ENCODE assay signal across 9 cellular contexts in the genomic region with DNA sequence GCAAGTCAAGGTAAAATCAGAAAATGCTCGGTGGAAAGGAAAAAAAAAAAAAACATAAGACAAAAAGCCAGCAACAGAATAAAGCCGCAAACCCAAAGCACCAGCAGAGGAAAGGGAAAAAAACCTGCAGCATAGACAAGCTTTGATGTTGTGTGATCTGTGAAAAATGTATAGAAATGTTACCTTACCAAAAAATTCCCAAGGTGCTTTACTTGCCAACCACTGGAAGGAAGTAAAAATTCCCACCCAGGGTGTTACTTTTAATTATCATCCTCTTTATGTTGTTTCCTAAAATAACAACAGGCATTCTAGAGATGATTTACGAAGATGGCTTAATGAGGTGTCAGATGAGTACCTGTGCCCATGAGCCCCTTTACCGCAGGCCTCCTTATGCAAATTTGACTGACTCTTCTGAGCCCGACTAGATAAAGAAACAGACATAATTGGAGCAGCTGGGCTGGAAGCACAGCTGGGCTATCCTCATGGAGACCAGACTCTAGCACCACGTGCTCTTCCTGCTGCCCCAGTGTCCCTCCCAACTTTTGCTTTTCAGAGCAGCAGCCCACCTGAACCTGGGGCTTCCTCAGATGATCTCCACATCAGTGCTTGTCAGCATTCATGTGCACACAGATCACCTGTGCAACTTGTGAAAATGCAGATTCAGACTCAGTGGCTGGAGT. TPM values are rescaled to one million over a fixed set of nuclear protein-coding genes. Genes with fewer than 3 reads are reported as not detected.
DNase-seq lines count a peak whose midpoint lies in the region; ATAC-seq, FAIRE-seq and TF ChIP-seq lines count a peak whose summit lies in the region.
"Had no signal": no experiment of that assay in that cellular context is flagged by ENCODE, and none has a peak within 500 bp of the region (broad histone marks: within the 10 kb centered on the region; RNA-seq: fewer than 3 reads in every experiment).

No MANE protein-coding gene starts in this region.

- peak overlapping the region; percentile 70 for H3K4me3 Mint-ChIP-seq in activated T-cell treated with anti-CD3 and anti-CD28 coated beads, Interleukin-2, amount 50 U/mL, for 4 hours

- peak; percentile 5 for DNase-seq in NCI-H748 (lab: John Stamatoyannopoulos, UW; ENCODE audit: unreplicated experiment)
- no peak for DNase-seq in NCI-H748 treated with DMSO at 0.1 percent for 48 hours (lab: John Stamatoyannopoulos, UW)
- DNase-seq in activated T-cell treated with anti-CD3 and anti-CD28 coated beads, Interleukin-2, amount 50 U/mL, for 4 hours: peak; percentile 19
- peak; percentile 7 to 78 (median 60) for DNase-seq in stimulated activated naive CD4-positive, alpha-beta T cell (lab: John Stamatoyannopoulos, UW)
- no peak for DNase-seq in kidney
- DNase-seq in H7: no peak

- ATAC-seq in HG03060 (IDR thresholded peaks at IDR 0.05; ENCODE audit: low read depth, unreplicated experiment) (peak; percentile 67), HG03571 (IDR thresholded peaks at IDR 0.05; ENCODE audit: unreplicated experiment) (no peak)
- peak; percentile 89 to 91 for ATAC-seq in activated T-cell treated with anti-CD3 and anti-CD28 coated beads, Interleukin-2, amount 50 U/mL, for 4 hours

- no peaks in the 10 kb centered on the region for H3K27me3 Mint-ChIP-seq in activated T-cell treated with anti-CD3 and anti-CD28 coated beads, Interleukin-2, amount 50 U/mL, for 4 hours (ENCODE audit: low read depth)

- peaks cover 73% of the 10 kb centered on the region for H3K4me1 Mint-ChIP-seq in activated T-cell treated with anti-CD3 and anti-CD28 coated beads, Interleukin-2, amount 50 U/mL, for 4 hours (ENCODE audit: low read depth)

- no peak overlapping the region for H3K9ac ChIP-seq in kidney (ENCODE audit: low read length in 2 of 2)

- H3K9me3 ChIP-seq in kidney (ENCODE audit: control insufficient read depth in 1 of 2, low read length in 2 of 2): no peaks in the 10 kb centered on the region
- H3K9me3 ChIP-seq: prostate gland had no signal

- no peak for FAIRE-seq in kidney (lab: Jason Lieb, UNC)

- no peaks in the 10 kb centered on the region for H3K4me1 ChIP-seq in kidney (ENCODE audit: control insufficient read depth in 1 of 2, insufficient read depth in 1 of 2, low read depth in 1 of 2, low read length in 2 of 2)
- H3K4me1 ChIP-seq: prostate gland had no signal

- peaks cover 24% of the 10 kb centered on the region for H3K36me3 Mint-ChIP-seq in activated T-cell treated with anti-CD3 and anti-CD28 coated beads, Interleukin-2, amount 50 U/mL, for 4 hours (ENCODE audit: insufficient read depth)

- intact Hi-C loops in kidney (cut with DNase I): no loop called here

- H3K4me3 ChIP-seq in kidney (ENCODE audit: low read length in 2 of 2): no peak overlapping the region
- H3K4me3 ChIP-seq in H7 (ENCODE audit: insufficient read depth, low read depth, low read length): no peak overlapping the region
- H3K4me3 ChIP-seq: prostate gland had no signal

- H3K27ac ChIP-seq in kidney (ENCODE audit: low read depth in 2 of 2, low read length in 2 of 2): no peak overlapping the region
- H3K27ac ChIP-seq: prostate gland had no signal

- peaks cover 4% of the 10 kb centered on the region for H3K9me3 Mint-ChIP-seq in activated T-cell treated with anti-CD3 and anti-CD28 coated beads, Interleukin-2, amount 50 U/mL, for 4 hours

- no peak for TF ChIP-seq CTCF in kidney (IDR thresholded peaks at IDR 0.05; ENCODE audit: borderline replicate concordance, extremely low read depth, insufficient read depth)

- H3K27me3 ChIP-seq in H7 (ENCODE audit: control insufficient read depth, insufficient read depth, low read length): no peaks in the 10 kb centered on the region

- H3K36me3 ChIP-seq in kidney (ENCODE audit: control insufficient read depth in 1 of 2, insufficient read depth in 2 of 2, low read length in 2 of 2) (peaks cover 6 to 8% of the 10 kb centered on the region in 2 donors), H7 (replicated peaks; ENCODE audit: control insufficient read depth, insufficient read depth, low read length) (no peaks in the 10 kb centered on the region)
- H3K36me3 ChIP-seq: prostate gland had no signal

RNA-seq across cellular contexts. Expression of gene SRSF7, which starts 41.5 kb away (rescaled TPM):
- total RNA-seq in activated T-cell treated with anti-CD3 and anti-CD28 coated beads, Interleukin-2, amount 50 U/mL, for 4 hours: 100 to 1,000 TPM; 431 to 454 (median 451) TPM
- 123 TPM for total RNA-seq in kidney
- 74.1 TPM for polyA plus RNA-seq in kidney (ENCODE audit: insufficient read depth, low read depth, low replicate concordance)
- 140 and 206 TPM in 2 replicates for total RNA-seq in H7 (2014; rRNA removed; shearing (Covaris generic))

RNA-seq across cellular contexts. Expression of gene GALM, which starts 43.7 kb away (rescaled TPM):
- total RNA-seq in activated T-cell treated with anti-CD3 and anti-CD28 coated beads, Interleukin-2, amount 50 U/mL, for 4 hours: 10 to 100 TPM; 35.2 to 77.9 (median 58.8) TPM
- total RNA-seq in kidney: 17.9 TPM
- polyA plus RNA-seq in kidney (ENCODE audit: insufficient read depth, low read depth, low replicate concordance): 79.9 TPM
- 21.8 and 25.9 TPM in 2 replicates for total RNA-seq in H7 (2014; rRNA removed; shearing (Covaris generic))

Comparison
In these comparisons a context has a peak if more than half of its experiments do, and no peak if none do; other contexts are left out.
1. DNase-seq: peak in NCI-H748 (single experiment), activated T-cell treated with anti-CD3 and anti-CD28 coated beads, Interleukin-2, amount 50 U/mL, for 4 hours (single experiment) and stimulated activated naive CD4-positive, alpha-beta T cell (6 of 6); none in NCI-H748 treated with DMSO at 0.1 percent for 48 hours (single experiment), kidney (single experiment) and H7 (single experiment).